Comparison of ENCODE assay signal across 20 cellular contexts in genomic region chr2:84989422-84989821, GRCh38.
"Had no signal": no experiment of that assay in that cellular context is flagged by ENCODE, and none has a peak within 500 bp of the region (broad histone marks: within the 10 kb centered on the region; RNA-seq: fewer than 3 reads in every experiment).

No MANE protein-coding gene starts in this region.

- ATAC-seq: gastrocnemius medialis; left cardiac atrium; natural killer cell treated with Interleukin-12 subunit alpha and Interleukin-12 subunit beta and Interleukin-15 and Interleukin-18, amount 100 ng/mL, for 72 hours had no signal

- H3K27ac Mint-ChIP-seq: natural killer cell treated with Interleukin-12 subunit alpha and Interleukin-12 subunit beta and Interleukin-15 and Interleukin-18, amount 100 ng/mL, for 72 hours; stimulated activated naive CD8-positive, alpha-beta T cell treated with anti-CD3 and anti-CD28 coated beads, Interleukin-15, Interleukin-2, amounts not matched to agents 100 ng/mL and 50 ng/mL, for 24 hours; T-cell had no signal

- H3K36me3 Mint-ChIP-seq: natural killer cell treated with Interleukin-12 subunit alpha and Interleukin-12 subunit beta and Interleukin-15 and Interleukin-18, amount 100 ng/mL, for 72 hours had no signal

- H3K27me3 Mint-ChIP-seq: activated naive CD4-positive, alpha-beta T cell treated with anti-CD3 and anti-CD28 coated beads, Interleukin-2, amount 50 U/mL, for 24 hours; central memory CD8-positive, alpha-beta T cell; natural killer cell treated with Interleukin-12 subunit alpha and Interleukin-12 subunit beta and Interleukin-15 and Interleukin-18, amount 100 ng/mL, for 72 hours; stimulated activated naive CD8-positive, alpha-beta T cell treated with anti-CD3 and anti-CD28 coated beads, Interleukin-15, Interleukin-2, amounts not matched to agents 100 ng/mL and 50 ng/mL, for 24 hours; T-cell had no signal

- H3K27me3 ChIP-seq: breast epithelium, esophagus squamous epithelium, gastrocnemius medialis, ovary, right atrium auricular region, tibial artery had no signal

- H3K36me3 ChIP-seq: breast epithelium, esophagus squamous epithelium, gastrocnemius medialis, ovary, prostate gland, right atrium auricular region, tibial artery had no signal

- H3K27ac ChIP-seq: breast epithelium, coronary artery, esophagus squamous epithelium, ovary, prostate gland, right atrium auricular region, tibial artery had no signal

- DNase-seq: activated CD4-positive, alpha-beta T cell treated with anti-CD3 and anti-CD28 coated beads for 1 hour; activated CD4-positive, alpha-beta T cell treated with anti-CD3 and anti-CD28 coated beads, Interleukin-2, amount 50 U/mL, for 4 hours; activated gamma-delta T cell; esophagus squamous epithelium; gastrocnemius medialis; head of caudate nucleus; hypothalamus; left cardiac atrium; ovary; stimulated activated CD4-positive, alpha-beta T cell treated with anti-CD3 and anti-CD28 coated beads, Interleukin-4, amount 100 ng/mL, for 24 hours; T-cell; tibial artery had no signal

- H3K4me1 ChIP-seq: prostate gland had no signal

- H3K4me3 ChIP-seq: breast epithelium, coronary artery, esophagus squamous epithelium, gastrocnemius medialis, ovary, prostate gland, right atrium auricular region, tibial artery had no signal

- H3K4me3 Mint-ChIP-seq: activated naive CD4-positive, alpha-beta T cell treated with anti-CD3 and anti-CD28 coated beads, Interleukin-2, amount 50 U/mL, for 24 hours; central memory CD8-positive, alpha-beta T cell; natural killer cell treated with Interleukin-12 subunit alpha and Interleukin-12 subunit beta and Interleukin-15 and Interleukin-18, amount 100 ng/mL, for 72 hours; stimulated activated naive CD8-positive, alpha-beta T cell treated with anti-CD3 and anti-CD28 coated beads, Interleukin-15, Interleukin-2, amounts not matched to agents 100 ng/mL and 50 ng/mL, for 24 hours; T-cell had no signal

- H3K9me3 Mint-ChIP-seq: activated naive CD4-positive, alpha-beta T cell treated with anti-CD3 and anti-CD28 coated beads, Interleukin-2, amount 50 U/mL, for 24 hours; central memory CD8-positive, alpha-beta T cell; natural killer cell treated with Interleukin-12 subunit alpha and Interleukin-12 subunit beta and Interleukin-15 and Interleukin-18, amount 100 ng/mL, for 72 hours; stimulated activated naive CD8-positive, alpha-beta T cell treated with anti-CD3 and anti-CD28 coated beads, Interleukin-15, Interleukin-2, amounts not matched to agents 100 ng/mL and 50 ng/mL, for 24 hours; T-cell had no signal
